20 cellular contexts compared by ENCODE assay signal in genomic region chr2:82993631-82994030, GRCh38.
DNase-seq lines count a peak whose midpoint lies in the region; ATAC-seq and TF ChIP-seq lines count a peak whose summit lies in the region.
"Had no signal": no experiment of that assay in that cellular context is flagged by ENCODE, and none has a peak within 500 bp of the region (broad histone marks: within the 10 kb centered on the region; RNA-seq: fewer than 3 reads in every experiment).

No MANE protein-coding gene starts in this region.

- no peak overlapping the region for H3K4me3 ChIP-seq in smooth muscle cell
- H3K4me3 ChIP-seq: left ventricle myocardium inferior, upper lobe of left lung had no signal

- H3K36me3 ChIP-seq in smooth muscle cell (ENCODE audit: low read depth) = no peaks in the 10 kb centered on the region
- H3K36me3 ChIP-seq: left ventricle myocardium inferior, upper lobe of left lung had no signal

- DNase-seq in DMS53 (lab: John Stamatoyannopoulos, UW) = peak; percentile 47
- no peak for DNase-seq in DMS53 treated with DMSO at 0.1 percent for 48 hours (lab: John Stamatoyannopoulos, UW; ENCODE audit: unreplicated experiment)
- DNase-seq in RWPE1 (ENCODE audit: low spot score) = peak; percentile 82
- DNase-seq in foreskin keratinocyte = peak; percentile 99 to 100
- DNase-seq in smooth muscle cell (lab: John Stamatoyannopoulos, UW; ENCODE audit: unreplicated experiment) = no peak
- no peak for DNase-seq in NCI-H774 (lab: John Stamatoyannopoulos, UW)
- DNase-seq: activated B cell treated with CpG ODN at 0.5 μM for 24 hours; activated CD8-positive, alpha-beta T cell treated with anti-CD3 and anti-CD28 coated beads, Interleukin-2, amount 10 ng/mL, durations not matched to agents 7 days and 5 days; activated naive CD8-positive, alpha-beta T cell treated with anti-CD3 and anti-CD28 coated beads, Interleukin-2, amount 50 U/mL, for 24 hours; CD8-positive, alpha-beta memory T cell; central memory CD4-positive, alpha-beta T cell; effector CD8-positive, alpha-beta T cell; left ventricle myocardium inferior; NK-92 treated with Interleukin-12 subunit alpha and Interleukin-12 subunit beta, amount 100 ng/mL, for 24 hours; nucleus accumbens; right cardiac atrium; Right ventricle myocardium superior; upper lobe of left lung had no signal

- H3K9me3 ChIP-seq in smooth muscle cell (replicated peaks; ENCODE audit: low read depth) = no peaks in the 10 kb centered on the region
- H3K9me3 ChIP-seq: left ventricle myocardium inferior, upper lobe of left lung had no signal

- TF ChIP-seq CTCF in RWPE1 (conservative IDR thresholded peaks at IDR 0.05; ENCODE audit: low read depth) (no peak), foreskin keratinocyte (conservative IDR thresholded peaks at IDR 0.05) (no peak), smooth muscle cell (IDR thresholded peaks at IDR 0.05; ENCODE audit: borderline replicate concordance, insufficient read depth, poor library complexity, severe bottlenecking) (no peak)

- no peak overlapping the region for H3K4me2 ChIP-seq in smooth muscle cell

- no peaks in the 10 kb centered on the region for H3K27me3 ChIP-seq in foreskin keratinocyte
- no peaks in the 10 kb centered on the region for H3K27me3 ChIP-seq in smooth muscle cell (ENCODE audit: low read depth)
- H3K27me3 ChIP-seq: upper lobe of left lung had no signal

- H3K27ac ChIP-seq in RWPE1 = no peak overlapping the region
- peak overlapping the region; percentile 78 for H3K27ac ChIP-seq in foreskin keratinocyte
- peak overlapping the region; percentile 73 for H3K27ac ChIP-seq in smooth muscle cell (ENCODE audit: low read depth)
- H3K27ac ChIP-seq: left ventricle myocardium inferior, upper lobe of left lung had no signal

- WGBS in smooth muscle cell (ENCODE audit: low lambda C conversion rate) = 39% methylated on average over 1 of the region's 1 CpG

- CTCF ChIA-PET in RWPE1 (lab: Yijun Ruan, JAX) = interaction anchor here (0.6 kb wide), 1 partner anchor 9 kb away, joined by 3 read pairs; no protein-coding TSS in a partner anchor

- POLR2A ChIA-PET in RWPE1 (lab: Yijun Ruan, JAX; ENCODE audit: low non-redundant PET) = no interaction called here

- H3K4me1 ChIP-seq in foreskin keratinocyte = peaks cover 20% of the 10 kb centered on the region
- no peaks in the 10 kb centered on the region for H3K4me1 ChIP-seq in smooth muscle cell (ENCODE audit: low read depth)
- H3K4me1 ChIP-seq: left ventricle myocardium inferior, upper lobe of left lung had no signal

- H3K9ac ChIP-seq in smooth muscle cell (ENCODE audit: low read depth) = peak overlapping the region; percentile 26

- no peak overlapping the region for H2AFZ ChIP-seq in smooth muscle cell (ENCODE audit: low read depth)

- ATAC-seq in foreskin keratinocyte (peak; percentile 100), HG02571 (IDR thresholded peaks at IDR 0.05; ENCODE audit: unreplicated experiment) (no peak), HG02970 (IDR thresholded peaks at IDR 0.05; ENCODE audit: low FRiP score, unreplicated experiment) (no peak)
- ATAC-seq: activated CD8-positive, alpha-beta T cell treated with anti-CD3 and anti-CD28 coated beads, Interleukin-2, amount 10 ng/mL, durations not matched to agents 7 days and 5 days; activated naive CD8-positive, alpha-beta T cell treated with anti-CD3 and anti-CD28 coated beads, Interleukin-2, amount 50 U/mL, for 24 hours; right cardiac atrium had no signal

- H3F3A ChIP-seq in smooth muscle cell (ENCODE audit: low read depth) = no peaks in the 10 kb centered on the region

- H4K20me1 ChIP-seq in smooth muscle cell (ENCODE audit: low read depth) = no peaks in the 10 kb centered on the region

- H3K79me2 ChIP-seq in smooth muscle cell (ENCODE audit: low read depth) = no peaks in the 10 kb centered on the region

Comparison
In these comparisons a context has a peak if more than half of its experiments do, and no peak if none do; other contexts are left out.
1. DNase-seq: peak in DMS53 (single experiment), RWPE1 (single experiment) and foreskin keratinocyte (2 of 2); none in DMS53 treated with DMSO at 0.1 percent for 48 hours (single experiment), smooth muscle cell (single experiment) and NCI-H774 (single experiment).